In genomic region chr5:66021585-66021984, GRCh38 we compare ENCODE assay signal across 20 cellular contexts.
"Had no signal": no experiment of that assay in that cellular context is flagged by ENCODE, and none has a peak within 500 bp of the region (broad histone marks: within the 10 kb centered on the region; RNA-seq: fewer than 3 reads in every experiment).

No MANE protein-coding gene starts in this region.

- H3K27me3 Mint-ChIP-seq: activated B cell treated with CpG ODN at 0.5 μM for 24 hours; activated naive CD4-positive, alpha-beta T cell treated with anti-CD3 and anti-CD28 coated beads, Interleukin-2, amount 10 ng/mL, durations not matched to agents 7 days and 5 days; activated T-helper 17 cell treated with anti-CD3 and anti-CD28 coated beads, Interleukin-2, amount 50 U/mL, for 72 hours; brain; dendritic cell treated with granulocyte-macrophage colony-stimulating factor and Interleukin-4, amounts not matched to agents 40 ng/mL and 50 ng/mL, for 4 days; effector memory CD8-positive, alpha-beta T cell; naive B cell; progenitor cell of endocrine pancreas; stimulated activated naive B cell treated with anti-CD40 and anti-IgM and Interleukin-4, amounts not matched to agents 10 μg/mL and 1 μg/mL and 100 μg/mL, for 72 hours had no signal

- H3K9me3 Mint-ChIP-seq: activated B cell treated with CpG ODN at 0.5 μM for 24 hours; activated naive CD4-positive, alpha-beta T cell treated with anti-CD3 and anti-CD28 coated beads, Interleukin-2, amount 10 ng/mL, durations not matched to agents 7 days and 5 days; activated T-helper 17 cell treated with anti-CD3 and anti-CD28 coated beads, Interleukin-2, amount 50 U/mL, for 72 hours; dendritic cell treated with granulocyte-macrophage colony-stimulating factor and Interleukin-4, amounts not matched to agents 40 ng/mL and 50 ng/mL, for 4 days; effector memory CD8-positive, alpha-beta T cell; naive B cell had no signal

- DNase-seq: activated B cell treated with CpG ODN at 0.5 μM for 24 hours; activated CD4-positive, alpha-beta T cell treated with anti-CD3 and anti-CD28 coated beads, Interleukin-2, amount 50 U/mL, for 1 hour; activated naive CD4-positive, alpha-beta T cell treated with anti-CD3 and anti-CD28 coated beads, Interleukin-2, amount 10 ng/mL, durations not matched to agents 7 days and 5 days; activated T-cell treated with anti-CD3 and anti-CD28 coated beads for 4 hours; amniotic stem cell; cerebellar nuclear complex; effector memory CD8-positive, alpha-beta T cell; kidney glomerular epithelial cell; lower lobe of right lung; naive B cell; occipital lobe; spleen; stimulated activated CD4-positive, alpha-beta T cell treated with anti-CD3 and anti-CD28 coated beads, Interleukin-1b, Interleukin-23, amount 100 ng/mL, for 48 hours; stimulated activated naive B cell treated with anti-CD40 and anti-IgM and Interleukin-4, amounts not matched to agents 10 μg/mL and 1 μg/mL and 100 μg/mL, for 72 hours; transverse colon had no signal

- H3K27ac Mint-ChIP-seq: activated B cell treated with CpG ODN at 0.5 μM for 24 hours; activated naive CD4-positive, alpha-beta T cell treated with anti-CD3 and anti-CD28 coated beads, Interleukin-2, amount 10 ng/mL, durations not matched to agents 7 days and 5 days; activated T-helper 17 cell treated with anti-CD3 and anti-CD28 coated beads, Interleukin-2, amount 50 U/mL, for 72 hours; dendritic cell treated with granulocyte-macrophage colony-stimulating factor and Interleukin-4, amounts not matched to agents 40 ng/mL and 50 ng/mL, for 4 days; progenitor cell of endocrine pancreas; stimulated activated naive B cell treated with anti-CD40 and anti-IgM and Interleukin-4, amounts not matched to agents 10 μg/mL and 1 μg/mL and 100 μg/mL, for 72 hours had no signal

- H3K4me3 Mint-ChIP-seq: activated B cell treated with CpG ODN at 0.5 μM for 24 hours; activated naive CD4-positive, alpha-beta T cell treated with anti-CD3 and anti-CD28 coated beads, Interleukin-2, amount 10 ng/mL, durations not matched to agents 7 days and 5 days; activated T-helper 17 cell treated with anti-CD3 and anti-CD28 coated beads, Interleukin-2, amount 50 U/mL, for 72 hours; brain; dendritic cell treated with granulocyte-macrophage colony-stimulating factor and Interleukin-4, amounts not matched to agents 40 ng/mL and 50 ng/mL, for 4 days; effector memory CD8-positive, alpha-beta T cell; naive B cell; stimulated activated naive B cell treated with anti-CD40 and anti-IgM and Interleukin-4, amounts not matched to agents 10 μg/mL and 1 μg/mL and 100 μg/mL, for 72 hours had no signal

- ATAC-seq: activated T-helper 17 cell treated with anti-CD3 and anti-CD28 coated beads, Interleukin-2, amount 50 U/mL, for 72 hours; effector memory CD8-positive, alpha-beta T cell; sciatic nerve; stimulated activated naive B cell treated with anti-CD40 and anti-IgM and Interleukin-4, amounts not matched to agents 10 μg/mL and 1 μg/mL and 100 μg/mL, for 72 hours had no signal
